ENCODE assay signal across 8 cellular contexts in genomic region chr9:109010676-109011655, GRCh38. TPM values are rescaled to one million over a fixed set of nuclear protein-coding genes. Genes with fewer than 3 reads are reported as not detected.
DNase-seq lines count a peak whose midpoint lies in the region; ATAC-seq and TF ChIP-seq lines count a peak whose summit lies in the region.

No MANE protein-coding gene starts in this region.

- no peaks in the 10 kb centered on the region for H3K9me3 Mint-ChIP-seq in activated T-helper 17 cell treated with anti-CD3 and anti-CD28 coated beads, Interleukin-2, amount 50 U/mL, for 72 hours

- no peak overlapping the region; the same call in 1 of the 2 replicates for H3K9ac ChIP-seq in OCI-LY1 (ENCODE audit: low read length)

- H2AFZ ChIP-seq in OCI-LY1 (ENCODE audit: low read length) = no peak overlapping the region

- H3K4me2 ChIP-seq in OCI-LY1 (ENCODE audit: low read length) = peak overlapping the region; percentile 76

- POLR2A ChIA-PET in HEK293 (lab: Yijun Ruan, JAX) = interaction anchor here (0.6 to 2.8 kb wide), 2 partner anchors 108 to 127 kb away, joined by 4 to 13 read pairs; partner anchors contain the start of gene TMEM245

- DNase-seq in GM12865 (ENCODE audit: low read depth) = peak; percentile 54
- peak; percentile 11 for DNase-seq in germinal center (ENCODE audit: low spot score)
- DNase-seq in stimulated activated CD4-positive, alpha-beta T cell treated with anti-CD3 and anti-CD28 coated beads, Interleukin-4, amount 100 ng/mL, for 24 hours = peak; percentile 68
- no peak for DNase-seq in effector CD8-positive, alpha-beta T cell (lab: John Stamatoyannopoulos, UW)

- CTCF ChIA-PET in HEK293 (lab: Yijun Ruan, JAX) = interaction anchor here (0.6 to 1.3 kb wide), 6 partner anchors 54 to 242 kb away, joined by 3 read pairs; no protein-coding TSS in a partner anchor

- peaks cover 6% of the 10 kb centered on the region; the same call in 1 of the 2 replicates for H3F3A ChIP-seq in OCI-LY1 (ENCODE audit: insufficient read depth, low read length)

- peak overlapping the region; percentile 98 for H3K4me3 Mint-ChIP-seq in activated T-helper 17 cell treated with anti-CD3 and anti-CD28 coated beads, Interleukin-2, amount 50 U/mL, for 72 hours

- H3K79me2 ChIP-seq in OCI-LY1 (ENCODE audit: insufficient read depth, low read length) = peaks cover 11% of the 10 kb centered on the region; the same call in 1 of the 2 replicates

- H3K27ac ChIP-seq in HEK293 (ENCODE audit: extremely low read depth, low read depth, low read length) (no peak overlapping the region), OCI-LY1 (ENCODE audit: low read depth, low read length, poor library complexity, severe bottlenecking) (no peak overlapping the region)

- peak; percentile 68 for ATAC-seq in activated T-helper 17 cell treated with anti-CD3 and anti-CD28 coated beads, Interleukin-2, amount 50 U/mL, for 72 hours (replicated peaks)
- no peak for ATAC-seq in HG02970 (IDR thresholded peaks at IDR 0.05; ENCODE audit: low FRiP score, unreplicated experiment)

- H3K9me2 ChIP-seq in OCI-LY1 (ENCODE audit: low read depth, low read length) = no peaks in the 10 kb centered on the region

- no peaks in the 10 kb centered on the region; a peak in 1 of 3 replicates for H3K36me3 ChIP-seq in HEK293 (ENCODE audit: control insufficient read depth in 2 of 2, insufficient read depth in 1 of 2, low read length in 2 of 2)
- H3K36me3 ChIP-seq in OCI-LY1 (ENCODE audit: insufficient read depth, low read length) = no peaks in the 10 kb centered on the region

- peaks cover 6% of the 10 kb centered on the region; the same call in 1 of the 2 replicates for H3K4me1 ChIP-seq in HEK293 (ENCODE audit: control insufficient read depth, insufficient read depth, low read length)
- H3K4me1 ChIP-seq in OCI-LY1 (ENCODE audit: insufficient read depth, low read length, severe bottlenecking) = peaks cover 29% of the 10 kb centered on the region

- no peaks in the 10 kb centered on the region for H3K27me3 Mint-ChIP-seq in activated T-helper 17 cell treated with anti-CD3 and anti-CD28 coated beads, Interleukin-2, amount 50 U/mL, for 72 hours

- TF ChIP-seq CTCF in GM12865 (IDR thresholded peaks at IDR 0.05; ENCODE audit: insufficient read depth, low read depth, low read length, missing control alignments) (no peak), HEK293 (tag by site-specific recombination; IDR thresholded peaks at IDR 0.05) (no peak), OCI-LY1 (IDR thresholded peaks at IDR 0.05; ENCODE audit: low read length) (no peak)

- H3K4me3 ChIP-seq in GM12865 (ENCODE audit: low read depth, low read length) = no peak overlapping the region
- no peak overlapping the region for H3K4me3 ChIP-seq in HEK293 (ENCODE audit: low read depth, low read length)
- no peak overlapping the region for H3K4me3 ChIP-seq in OCI-LY1 (ENCODE audit: low read depth, low read length, poor library complexity, severe bottlenecking)

- peaks cover 23% of the 10 kb centered on the region for H3K4me1 Mint-ChIP-seq in activated T-helper 17 cell treated with anti-CD3 and anti-CD28 coated beads, Interleukin-2, amount 50 U/mL, for 72 hours

- H3K27me3 ChIP-seq in OCI-LY1 (ENCODE audit: insufficient read depth, low read length) = no peaks in the 10 kb centered on the region

- H3K36me3 Mint-ChIP-seq in activated T-helper 17 cell treated with anti-CD3 and anti-CD28 coated beads, Interleukin-2, amount 50 U/mL, for 72 hours (ENCODE audit: low read depth) = peaks cover 5% of the 10 kb centered on the region

- no peaks in the 10 kb centered on the region for H4K20me1 ChIP-seq in OCI-LY1 (ENCODE audit: insufficient read depth, low read length)

- H3K9me3 ChIP-seq in HEK293 (ENCODE audit: control insufficient read depth, insufficient read depth, low read depth, low read length) (no peaks in the 10 kb centered on the region), OCI-LY1 (ENCODE audit: low read length) (no peaks in the 10 kb centered on the region)

- peak overlapping the region; percentile 97 for H3K27ac Mint-ChIP-seq in activated T-helper 17 cell treated with anti-CD3 and anti-CD28 coated beads, Interleukin-2, amount 50 U/mL, for 72 hours

TF ChIP-seq in HEK293, 187 proteins besides CTCF, POLR2A, EP300 and RAD21:
- TF ChIP-seq TRIM28 (IDR thresholded peaks at IDR 0.05; ENCODE audit: borderline replicate concordance, low read length) = peak; percentile 48; the same call in 1 of the 2 replicates
- no peak for TF ChIP-seq ZNF660 (tag by site-specific recombination; IDR thresholded peaks at IDR 0.05)
- 0 out of 2 replicates have a peak, but pooled peaks have one; percentile 16 for TF ChIP-seq PRDM4 (tag by site-specific recombination; IDR thresholded peaks at IDR 0.05)
- no peak for TF ChIP-seq ZSCAN16 (tag by site-specific recombination; IDR thresholded peaks at IDR 0.05)
- no peak for TF ChIP-seq BCL11B (tag by site-specific recombination; IDR thresholded peaks at IDR 0.05; ENCODE audit: low read depth)
- peak; percentile 45; the same call in 1 of the 2 replicates for TF ChIP-seq ATF2 (tag by site-specific recombination; IDR thresholded peaks at IDR 0.05; ENCODE audit: low read depth)
- 0 out of 2 replicates have a peak, but pooled peaks have one; percentile 26 for TF ChIP-seq PRDM10 (tag by site-specific recombination; IDR thresholded peaks at IDR 0.05)
- TF ChIP-seq ZBTB21 (tag by site-specific recombination; IDR thresholded peaks at IDR 0.05) = peak; percentile 95
- peak; percentile 52 for TF ChIP-seq FEZF1 (tag by site-specific recombination; IDR thresholded peaks at IDR 0.05)
- TF ChIP-seq ZNF274 (IDR thresholded peaks at IDR 0.05; ENCODE audit: low read length) = no peak
- no peak for TF ChIP-seq ZNF274 (tag by site-specific recombination; IDR thresholded peaks at IDR 0.05; ENCODE audit: borderline replicate concordance)
- TF ChIP-seq ZNF747 (tag by site-specific recombination; IDR thresholded peaks at IDR 0.05) = no peak
- TF ChIP-seq ZNF629 (tag by site-specific recombination; IDR thresholded peaks at IDR 0.05) = peak; percentile 96

RNA-seq across cellular contexts. Expression of gene CTNNAL1, which starts 2.3 kb away (rescaled TPM):
- 10 to 100 TPM; 24.4 to 25.7 TPM for total RNA-seq in activated T-helper 17 cell treated with anti-CD3 and anti-CD28 coated beads, Interleukin-2, amount 50 U/mL, for 72 hours
